ENCODE assay signal across 9 cellular contexts in the genomic region with DNA sequence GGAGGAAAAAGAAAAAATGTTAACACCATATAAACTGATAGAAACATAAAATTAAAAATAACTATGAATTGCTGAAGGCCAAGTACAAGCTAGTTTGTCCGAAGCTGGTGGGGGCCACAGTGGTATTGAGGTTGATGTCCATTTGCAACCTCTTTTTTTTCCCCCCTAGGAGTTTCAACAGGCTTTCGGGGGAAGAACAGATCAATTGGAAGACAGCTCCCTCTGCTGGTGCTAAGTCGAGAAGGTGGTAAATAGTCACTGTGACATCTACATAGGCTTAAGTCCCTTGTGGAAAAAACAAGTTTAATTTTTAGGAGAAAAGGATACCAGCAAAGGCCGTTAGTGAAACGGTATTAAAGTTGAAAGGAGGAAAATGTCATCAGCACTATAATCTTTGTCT.
DNase-seq lines count a peak whose midpoint lies in the region; FAIRE-seq and TF ChIP-seq lines count a peak whose summit lies in the region.
"Had no signal": no experiment of that assay in that cellular context is flagged by ENCODE, and none has a peak within 500 bp of the region (broad histone marks: within the 10 kb centered on the region; RNA-seq: fewer than 3 reads in every experiment).

No MANE protein-coding gene starts in this region.

- TF ChIP-seq POLR2A in esophagus muscularis mucosa (IDR thresholded peaks at IDR 0.05; ENCODE audit: low read depth): no peak
- no peak for TF ChIP-seq POLR2A in suprapubic skin (IDR thresholded peaks at IDR 0.05)

- no peak overlapping the region for H3K27ac ChIP-seq in esophagus muscularis mucosa (replicated peaks in 1 of 4)
- no peak overlapping the region for H3K27ac ChIP-seq in suprapubic skin
- H3K27ac ChIP-seq: epithelial cell of prostate had no signal

- DNase-seq in ACHN (peak; percentile 25), GDM1 (lab: John Stamatoyannopoulos, UW) (peak; percentile 2), T-helper 9 cell (peak; percentile 13), esophagus muscularis mucosa (ENCODE audit: extremely low spot score) (no peak), retinal pigment epithelial cell (ENCODE audit: low read depth) (no peak), suprapubic skin (ENCODE audit: low spot score in 2 of 2) (no peak), HTR-8/SVneo (ENCODE audit: insufficient read length, low spot score) (no peak)

- H3K9me3 ChIP-seq in Loucy (ENCODE audit: insufficient read depth, low read depth, low read length) (no peaks in the 10 kb centered on the region), esophagus muscularis mucosa (peaks cover 0 to 4% (median 0%) of the 10 kb centered on the region in 4 donors), suprapubic skin (no peaks in the 10 kb centered on the region)

- no peaks in the 10 kb centered on the region for H3F3A ChIP-seq in Loucy (ENCODE audit: low read depth)

- H3K27me3 ChIP-seq in Loucy (ENCODE audit: insufficient read depth, low read length, poor library complexity, severe bottlenecking): no peaks in the 10 kb centered on the region
- no peaks in the 10 kb centered on the region for H3K27me3 ChIP-seq in esophagus muscularis mucosa
- H3K27me3 ChIP-seq in suprapubic skin: no peaks in the 10 kb centered on the region

- H3K36me3 ChIP-seq in Loucy (ENCODE audit: insufficient read depth, low read length): no peaks in the 10 kb centered on the region
- no peaks in the 10 kb centered on the region for H3K36me3 ChIP-seq in esophagus muscularis mucosa
- no peaks in the 10 kb centered on the region for H3K36me3 ChIP-seq in suprapubic skin

- H4K20me1 ChIP-seq in Loucy (ENCODE audit: insufficient read depth, low read length, poor library complexity, severe bottlenecking): no peaks in the 10 kb centered on the region

- H2AFZ ChIP-seq in Loucy (ENCODE audit: low read length): no peak overlapping the region

- TF ChIP-seq CTCF in Loucy (conservative IDR thresholded peaks at IDR 0.05; ENCODE audit: low read length): peak; percentile 62
- peak; percentile 32 to 48 (median 43) for TF ChIP-seq CTCF in esophagus muscularis mucosa (IDR thresholded peaks at IDR 0.05)
- peak; percentile 40 for TF ChIP-seq CTCF in retinal pigment epithelial cell (conservative IDR thresholded peaks at IDR 0.05; ENCODE audit: low read depth, low read length)
- no peak for TF ChIP-seq CTCF in suprapubic skin (IDR thresholded peaks at IDR 0.05)

- no peak for FAIRE-seq in HTR-8/SVneo (lab: Jason Lieb, UNC)

- intact Hi-C loops in esophagus muscularis mucosa (cut with DNase I): loop anchor here (10.0 kb wide), 1 partner anchor 211 kb away; no protein-coding TSS in a partner anchor

- H3K4me2 ChIP-seq in Loucy (ENCODE audit: low read depth, low read length, poor library complexity, severe bottlenecking): no peak overlapping the region

- TF ChIP-seq EP300 in esophagus muscularis mucosa (IDR thresholded peaks at IDR 0.05): no peak
- TF ChIP-seq EP300 in suprapubic skin (IDR thresholded peaks at IDR 0.05): no peak

- WGBS in esophagus muscularis mucosa: 19% methylated on average over 5 of the region's 5 CpGs
- WGBS in suprapubic skin: 11% methylated on average over 5 of the region's 5 CpGs

- in situ Hi-C loops in ACHN (cut with HindIII; ENCODE audit: low pct_ligation_motif_present, low pct_unique_long_range_greater_than_20kb, low sequenced_read_pairs): no loop called here

- H3K79me2 ChIP-seq in Loucy (ENCODE audit: insufficient read depth, low read length): no peaks in the 10 kb centered on the region

- H3K9me2 ChIP-seq in Loucy (replicated peaks; ENCODE audit: low read depth, low read length): no peaks in the 10 kb centered on the region

- no peak overlapping the region for H3K4me3 ChIP-seq in Loucy (ENCODE audit: low read length, poor library complexity, severe bottlenecking)
- H3K4me3 ChIP-seq in esophagus muscularis mucosa: no peak overlapping the region
- no peak overlapping the region for H3K4me3 ChIP-seq in retinal pigment epithelial cell (ENCODE audit: low read length)
- H3K4me3 ChIP-seq in suprapubic skin: no peak overlapping the region

- no peak overlapping the region for H3K9ac ChIP-seq in Loucy (ENCODE audit: low read depth, low read length, poor library complexity, severe bottlenecking)

- H3K4me1 ChIP-seq in Loucy (ENCODE audit: insufficient read depth, low read length, poor library complexity, severe bottlenecking) (no peaks in the 10 kb centered on the region), esophagus muscularis mucosa (no peaks in the 10 kb centered on the region), suprapubic skin (no peaks in the 10 kb centered on the region)

Comparison
In these comparisons a context has a peak if more than half of its experiments do, and no peak if none do; other contexts are left out.
1. DNase-seq: peak in ACHN (single experiment), GDM1 (single experiment) and T-helper 9 cell (single experiment); none in esophagus muscularis mucosa (single experiment), retinal pigment epithelial cell (single experiment), suprapubic skin (0 of 2) and HTR-8/SVneo (single experiment).
2. CTCF ChIP-seq: peak in Loucy (single experiment), esophagus muscularis mucosa (3 of 3) and retinal pigment epithelial cell (single experiment); none in suprapubic skin (0 of 2).